ENCODE assay signal across 8 cellular contexts in the genomic region with DNA sequence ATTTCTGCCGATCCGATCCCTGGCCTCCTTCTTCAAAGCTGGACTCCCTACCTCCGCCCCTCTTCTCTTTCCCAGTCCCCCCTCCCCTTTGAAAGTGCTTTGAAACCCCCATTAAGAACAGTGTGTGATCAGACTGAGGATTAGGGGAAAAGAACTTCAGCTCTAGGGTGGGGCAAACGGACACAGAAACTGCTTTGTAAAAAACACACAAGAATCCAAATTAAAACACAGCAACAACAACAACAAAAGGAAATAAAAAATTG. TPM values are rescaled to one million over a fixed set of nuclear protein-coding genes. Genes with fewer than 3 reads are reported as not detected.
A peak's percentile ranks its signal among the peaks of the same experiment; 100 is the strongest.
DNase-seq lines count a peak whose midpoint lies in the region; ATAC-seq, FAIRE-seq and TF ChIP-seq lines count a peak whose summit lies in the region.

No MANE protein-coding gene starts in this region.

- H3K27me3 ChIP-seq in brain microvascular endothelial cell (replicated peaks) (no peaks in the 10 kb centered on the region), HepG2 (ENCODE audit: control insufficient read depth in 1 of 2, insufficient read depth in 2 of 2, low read length in 2 of 2) (no peaks in the 10 kb centered on the region; a peak in 1 of 5 replicates), tibial artery (no peaks in the 10 kb centered on the region)

- in situ Hi-C loops in brain microvascular endothelial cell (cut with HindIII; ENCODE audit: low pct_ligation_motif_present, low sequenced_read_pairs), result no loop called here
- in situ Hi-C loops in HepG2 (cut with HindIII; ENCODE audit: extremely low pct_ligation_motif_present, low pct_unique_long_range_greater_than_20kb), result loop anchor here (25.0 kb wide), 1 partner anchor 927 kb away; the partner anchor contains the start of gene RBM26

- H2AFZ ChIP-seq in HepG2 (ENCODE audit: low read length), result no peak overlapping the region

- TF ChIP-seq RAD21 in HepG2 (CRISPR knock-in tag; IDR thresholded peaks at IDR 0.05), result no peak

- FAIRE-seq in HepG2 (lab: Jason Lieb, UNC), result no peak

- peaks cover 36% of the 10 kb centered on the region for H4K20me1 ChIP-seq in HepG2 (ENCODE audit: insufficient read depth, low read length)

- H3K4me3 ChIP-seq in brain microvascular endothelial cell (ENCODE audit: low read depth, low read length) (peak overlapping the region; percentile 94), HepG2 (replicated peaks in 1 of 3; ENCODE audit: insufficient read depth in 1 of 3, low read depth in 2 of 3, low read length in 3 of 3) (peak overlapping the region; percentile 77 to 99 (median 97)), tibial artery (peak overlapping the region; percentile 77 to 80)

- ATAC-seq in HepG2, result no peak
- no peak for ATAC-seq in HG02763 (IDR thresholded peaks at IDR 0.05; ENCODE audit: unreplicated experiment)
- ATAC-seq in GM18861 (IDR thresholded peaks at IDR 0.05; ENCODE audit: unreplicated experiment), result no peak

- peaks cover 13% of the 10 kb centered on the region for H3K36me3 ChIP-seq in brain microvascular endothelial cell (replicated peaks)
- H3K36me3 ChIP-seq in HepG2 (replicated peaks in 1 of 2; ENCODE audit: control insufficient read depth in 1 of 2, insufficient read depth in 2 of 2, low read length in 2 of 2), result peaks cover 5 to 9% of the 10 kb centered on the region in 2 experiments
- H3K36me3 ChIP-seq in tibial artery, result peaks cover 9 to 14% (median 11%) of the 10 kb centered on the region in 3 donors

- CTCF ChIA-PET in HepG2 (lab: Yijun Ruan, JAX; ENCODE audit: low intra/inter-chr PET ratio, low total read pairs), result no interaction called here

- no peak for TF ChIP-seq EP300 in HepG2 (IDR thresholded peaks at IDR 0.05; ENCODE audit: low read depth in 2 of 2, low read length in 2 of 2)
- no peak for TF ChIP-seq EP300 in HepG2 (CRISPR knock-in tag; IDR thresholded peaks at IDR 0.05; ENCODE audit: borderline replicate concordance)

- H3K9me3 ChIP-seq in HepG2 (ENCODE audit: low read length) (no peaks in the 10 kb centered on the region), tibial artery (no peaks in the 10 kb centered on the region)

- peaks cover 45% of the 10 kb centered on the region for H3K4me1 ChIP-seq in HepG2 (ENCODE audit: insufficient read depth, low read length)
- peaks cover 0 to 50% (median 12%) of the 10 kb centered on the region in 4 donors for H3K4me1 ChIP-seq in tibial artery

- no TSS peak for BruUV-seq in HepG2 (replicated peaks; lab: Mats Ljungman, UMichigan)

- peak; percentile 33 for DNase-seq in NCI-H146 (lab: John Stamatoyannopoulos, UW)
- no peak for DNase-seq in NCI-H146 treated with DMSO at 0.1 percent for 48 hours (lab: John Stamatoyannopoulos, UW; ENCODE audit: unreplicated experiment)
- peak; percentile 13 for DNase-seq in brain microvascular endothelial cell
- no peak for DNase-seq in HepG2 (ENCODE audit: low spot score)
- no peak for DNase-seq in tibial artery
- no peak for DNase-seq in stimulated activated CD4-positive, alpha-beta T cell treated with anti-CD3 and anti-CD28 coated beads, Interleukin-2, amount 100 ng/mL, for 24 hours

- no peak for TF ChIP-seq POLR2A in HepG2 (IDR thresholded peaks at IDR 0.05; ENCODE audit: insufficient read depth in 1 of 2, low read depth in 2 of 2, low read length in 2 of 2)

- intact Hi-C loops in HepG2 (cut with micrococcal nuclease; ENCODE audit: unreplicated experiment) (no loop called here), tibial artery (cut with DNase I; ENCODE audit: low total_unique reads) (loop anchor here (10.0 kb wide), 2 partner anchors 215 to 295 kb away; no protein-coding TSS in a partner anchor)

- H3K4me2 ChIP-seq in HepG2 (ENCODE audit: low read depth, low read length), result peak overlapping the region; percentile 76

- H3K79me2 ChIP-seq in HepG2 (ENCODE audit: insufficient read depth, low read length), result peaks cover 61% of the 10 kb centered on the region

- H3K27ac ChIP-seq in brain microvascular endothelial cell (peak overlapping the region; percentile 77), HepG2 (ENCODE audit: extremely low read length, insufficient read depth, low read length) (peak overlapping the region; percentile 96), tibial artery (peak overlapping the region; percentile 89 to 93)

- H3K9ac ChIP-seq in HepG2 (ENCODE audit: insufficient read depth, low read depth, low read length), result peak overlapping the region; percentile 95

- TF ChIP-seq CTCF in brain microvascular endothelial cell (IDR thresholded peaks at IDR 0.05; ENCODE audit: low read depth, low read length, missing control alignments) (no peak), HepG2 (CRISPR knock-in tag; IDR thresholded peaks at IDR 0.05) (no peak), tibial artery (IDR thresholded peaks at IDR 0.05) (no peak)

- WGBS in HepG2 (ENCODE audit: low lambda C conversion rate), result 0% methylated on average over 4 of the region's 4 CpGs

- POLR2A ChIA-PET in HepG2 (lab: Yijun Ruan, JAX), result interaction anchor here (1.0 kb wide), 1 partner anchor 10 kb away, joined by 3 read pairs; no protein-coding TSS in a partner anchor

TF ChIP-seq in HepG2, 621 proteins besides CTCF, POLR2A, EP300 and RAD21:
- no peak for TF ChIP-seq RCOR2 (CRISPR knock-in tag; IDR thresholded peaks at IDR 0.05)
- 0 out of 2 replicates have a peak, but pooled peaks have one; percentile 15 for TF ChIP-seq ZNF33A (CRISPR knock-in tag; IDR thresholded peaks at IDR 0.05; ENCODE audit: borderline replicate concordance)

RNA-seq across cellular contexts. Expression of gene SPRY2, which starts 1.4 kb away (rescaled TPM):
- 7.4 and 9.8 TPM in 2 replicates for total RNA-seq in HepG2 (2016; rRNA removed; fragmentation: Illumina TruSeq; extraction: Trizol)
- 4.1 and 5.1 TPM in 2 replicates for total RNA-seq in HepG2 (2016; cell fraction: cytosol; rRNA removed; fragmentation: Illumina TruSeq; extraction: Trizol; ENCODE audit: low read depth)
- total RNA-seq in HepG2 (2016; cell fraction: insoluble cytoplasmic fraction; rRNA removed; fragmentation: Illumina TruSeq; extraction: Trizol), result 7.1 and 7.9 TPM in 2 replicates
- 12.8 and 12.9 TPM in 2 replicates for total RNA-seq in HepG2 (2016; cell fraction: membrane; rRNA removed; fragmentation: Illumina TruSeq; extraction: Trizol)
- 9.3 and 9.6 TPM in 2 replicates for total RNA-seq in HepG2 (2016; cell fraction: nucleus; rRNA removed; fragmentation: Illumina TruSeq; extraction: Trizol)
- polyA plus RNA-seq in HepG2 (2011; rRNA removed), result 21.4 and 25.1 TPM in 2 replicates
- polyA plus RNA-seq in HepG2 (2011; cell fraction: cytosol; rRNA removed), result 23.5 and 27.7 TPM in 2 replicates
- 13.8 and 14.2 TPM in 2 replicates for polyA plus RNA-seq in HepG2 (2011; cell fraction: nucleus; rRNA removed)
- polyA plus RNA-seq in HepG2 (2012), result 8.4 and 9.8 TPM in 2 replicates
- polyA plus RNA-seq in HepG2 (2016; cell fraction: cytosol; fragmentation: Illumina TruSeq; extraction: Trizol; ENCODE audit: low read depth), result 4.9 and 5.4 TPM in 2 replicates
- 12.2 and 12.8 TPM in 2 replicates for polyA plus RNA-seq in HepG2 (2016; cell fraction: insoluble cytoplasmic fraction; fragmentation: Illumina TruSeq; extraction: Trizol; ENCODE audit: low read depth)
- polyA plus RNA-seq in HepG2 (2016; cell fraction: membrane; fragmentation: Illumina TruSeq; extraction: Trizol; ENCODE audit: low read depth), result 11.6 and 12.5 TPM in 2 replicates
- polyA plus RNA-seq in HepG2 (2016; cell fraction: nucleus; fragmentation: Illumina TruSeq; extraction: Trizol; ENCODE audit: insufficient read depth, low read depth), result 16.3 and 17.0 TPM in 2 replicates
- polyA minus RNA-seq in HepG2 (2011; rRNA and poly(A)+ RNA removed; ENCODE audit: low replicate concordance), result 7.9 and 33.9 TPM in 2 replicates
- 11.2 and 12.0 TPM in 2 replicates for polyA minus RNA-seq in HepG2 (2011; cell fraction: cytosol; rRNA and poly(A)+ RNA removed)
- polyA minus RNA-seq in HepG2 (2011; cell fraction: nucleus; rRNA and poly(A)+ RNA removed), result 12.7 and 13.4 TPM in 2 replicates

Comparison
In these comparisons a context has a peak if more than half of its experiments do, and no peak if none do; other contexts are left out.
1. DNase-seq: peak in NCI-H146 (single experiment) and brain microvascular endothelial cell (single experiment); none in NCI-H146 treated with DMSO at 0.1 percent for 48 hours (single experiment), HepG2 (single experiment), tibial artery (0 of 2) and stimulated activated CD4-positive, alpha-beta T cell treated with anti-CD3 and anti-CD28 coated beads, Interleukin-2, amount 100 ng/mL, for 24 hours (0 of 2).
2. Peak in every context shown above with its lines, with median percentiles within 50 percentile points of each other: H3K27ac ChIP-seq and H3K4me3 ChIP-seq.